Comparison of ENCODE assay signal across 28 cellular contexts in the genomic region with DNA sequence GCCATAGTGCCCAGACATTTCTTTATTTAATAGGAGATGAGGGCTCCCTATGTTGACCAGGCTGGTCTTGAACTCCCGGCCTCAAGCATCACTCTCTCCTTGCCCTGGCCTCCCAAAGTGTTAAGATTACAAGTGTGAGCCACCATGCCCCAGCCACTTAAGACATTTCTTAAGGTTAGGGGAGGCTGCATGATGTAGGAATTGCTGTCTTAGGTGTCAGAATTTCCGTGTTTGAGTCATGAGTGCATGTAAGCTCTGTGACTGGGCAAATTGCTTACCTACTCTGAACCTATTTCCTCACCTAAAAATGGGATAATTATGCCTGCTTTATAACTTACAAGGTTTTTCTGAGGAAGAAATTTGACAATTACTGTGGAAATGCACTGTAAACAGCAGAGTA. TPM values are rescaled to one million over a fixed set of nuclear protein-coding genes. Genes with fewer than 3 reads are reported as not detected.
A peak's percentile ranks its signal among the peaks of the same experiment; 100 is the strongest.
DNase-seq lines count a peak whose midpoint lies in the region; ATAC-seq and TF ChIP-seq lines count a peak whose summit lies in the region.
"Had no signal": no experiment of that assay in that cellular context is flagged by ENCODE, and none has a peak within 500 bp of the region (broad histone marks: within the 10 kb centered on the region; RNA-seq: fewer than 3 reads in every experiment).

No MANE protein-coding gene starts in this region.

- H3K9ac ChIP-seq in endodermal cell (ENCODE audit: extremely low read depth, low read length, poor library complexity, severe bottlenecking) (no peak overlapping the region), trophoblast cell (ENCODE audit: low read length) (no peak overlapping the region)
- H3K9ac ChIP-seq: KMS-11 had no signal

- H3K4me3 Mint-ChIP-seq in activated T-cell treated with anti-CD3 and anti-CD28 coated beads, Interleukin-2, amount 50 U/mL, for 72 hours, result no peak overlapping the region
- no peak overlapping the region for H3K4me3 Mint-ChIP-seq in activated T-cell treated with anti-CD3 and anti-CD28 coated beads, Interleukin-2, amount 50 U/mL, for 24 hours
- no peak overlapping the region for H3K4me3 Mint-ChIP-seq in endodermal cell
- H3K4me3 Mint-ChIP-seq: activated T-cell treated with anti-CD3 and anti-CD28 coated beads, Interleukin-2, amount 50 U/mL, for 4 hours; stimulated activated naive B cell treated with anti-CD40 and anti-IgM and Interleukin-4, amounts not matched to agents 10 μg/mL and 1 μg/mL and 100 μg/mL, for 72 hours had no signal

- H4K12ac ChIP-seq in trophoblast cell (ENCODE audit: low read depth, low read length), result no peak overlapping the region

- no peaks in the 10 kb centered on the region for H3K9me3 ChIP-seq in endodermal cell (ENCODE audit: control insufficient read depth, low read length)
- peaks cover 3% of the 10 kb centered on the region for H3K9me3 ChIP-seq in trophoblast cell (ENCODE audit: insufficient read depth, low read depth, low read length)
- H3K9me3 ChIP-seq in MG63, result no peaks in the 10 kb centered on the region
- H3K9me3 ChIP-seq: A549, HAP-1, right lobe of liver, suprapubic skin had no signal

- H3K18ac ChIP-seq in trophoblast cell (ENCODE audit: low read length), result no peak overlapping the region

- H3K79me1 ChIP-seq in trophoblast cell (ENCODE audit: low read length), result no peaks in the 10 kb centered on the region

- no peak overlapping the region for H4K91ac ChIP-seq in trophoblast cell (ENCODE audit: low read depth, low read length)

- no peak overlapping the region for H2BK120ac ChIP-seq in trophoblast cell (ENCODE audit: insufficient read depth, low read length, poor library complexity)

- no peak overlapping the region for H3K27ac Mint-ChIP-seq in activated T-cell treated with anti-CD3 and anti-CD28 coated beads, Interleukin-2, amount 50 U/mL, for 72 hours
- no peak overlapping the region for H3K27ac Mint-ChIP-seq in activated T-cell treated with anti-CD3 and anti-CD28 coated beads, Interleukin-2, amount 50 U/mL, for 24 hours
- H3K27ac Mint-ChIP-seq in endodermal cell, result peak overlapping the region; percentile 44
- H3K27ac Mint-ChIP-seq: stimulated activated naive B cell treated with anti-CD40 and anti-IgM and Interleukin-4, amounts not matched to agents 10 μg/mL and 1 μg/mL and 100 μg/mL, for 72 hours had no signal

- H3K4me1 ChIP-seq in endodermal cell (ENCODE audit: control insufficient read depth, insufficient read depth, low read length) (peaks cover 7% of the 10 kb centered on the region), trophoblast cell (ENCODE audit: control insufficient read depth in 1 of 2, insufficient read depth in 2 of 2, low read length in 2 of 2) (peaks cover 0 to 3% of the 10 kb centered on the region in 2 experiments)
- H3K4me1 ChIP-seq: right lobe of liver, suprapubic skin had no signal

- peak overlapping the region; percentile 37 for H2AK5ac ChIP-seq in trophoblast cell (ENCODE audit: low read length)

- H3K27ac ChIP-seq in endodermal cell (ENCODE audit: low read depth, low read length) (no peak overlapping the region), trophoblast cell (ENCODE audit: low read depth, low read length) (no peak overlapping the region)
- H3K27ac ChIP-seq: A549, cardiac muscle cell, epithelial cell of prostate, HL-60, KMS-11, right lobe of liver, suprapubic skin had no signal

- no peaks in the 10 kb centered on the region for H3K79me2 ChIP-seq in trophoblast cell (ENCODE audit: control insufficient read depth, insufficient read depth, low read length, poor library complexity)

- no peaks in the 10 kb centered on the region for H3K9me3 Mint-ChIP-seq in activated T-cell treated with anti-CD3 and anti-CD28 coated beads, Interleukin-2, amount 50 U/mL, for 72 hours
- no peaks in the 10 kb centered on the region for H3K9me3 Mint-ChIP-seq in activated T-cell treated with anti-CD3 and anti-CD28 coated beads, Interleukin-2, amount 50 U/mL, for 24 hours
- no peaks in the 10 kb centered on the region for H3K9me3 Mint-ChIP-seq in endodermal cell
- H3K9me3 Mint-ChIP-seq: activated T-cell treated with anti-CD3 and anti-CD28 coated beads, Interleukin-2, amount 50 U/mL, for 4 hours had no signal

- ATAC-seq in activated T-cell treated with anti-CD3 and anti-CD28 coated beads, Interleukin-2, amount 50 U/mL, for 72 hours (replicated peaks in 1 of 2), result peak; percentile 47 to 71
- ATAC-seq in GM19463 (IDR thresholded peaks at IDR 0.05; ENCODE audit: unreplicated experiment) (no peak), HG02610 (IDR thresholded peaks at IDR 0.05; ENCODE audit: unreplicated experiment) (no peak)
- ATAC-seq: left ventricle myocardium superior; right lobe of liver; stimulated activated naive B cell treated with anti-CD40 and anti-IgM and Interleukin-4, amounts not matched to agents 10 μg/mL and 1 μg/mL and 100 μg/mL, for 72 hours had no signal

- H2BK12ac ChIP-seq in trophoblast cell (ENCODE audit: low read length), result no peak overlapping the region

- H3K36me3 ChIP-seq in endodermal cell (ENCODE audit: control insufficient read depth, insufficient read depth, low read length) (no peaks in the 10 kb centered on the region), trophoblast cell (ENCODE audit: control insufficient read depth in 1 of 2, insufficient read depth in 2 of 2, low read length in 2 of 2) (no peaks in the 10 kb centered on the region), MG63 (no peaks in the 10 kb centered on the region)
- H3K36me3 ChIP-seq: cardiac muscle cell, HAP-1, right lobe of liver, suprapubic skin had no signal

- no peak overlapping the region for H3K4me2 ChIP-seq in trophoblast cell (ENCODE audit: low read length)
- H3K4me2 ChIP-seq: KMS-11 had no signal

- H3K4me1 Mint-ChIP-seq in activated T-cell treated with anti-CD3 and anti-CD28 coated beads, Interleukin-2, amount 50 U/mL, for 72 hours (ENCODE audit: low read depth), result peaks cover 6% of the 10 kb centered on the region
- H3K4me1 Mint-ChIP-seq in activated T-cell treated with anti-CD3 and anti-CD28 coated beads, Interleukin-2, amount 50 U/mL, for 24 hours (ENCODE audit: low read depth), result peaks cover 16% of the 10 kb centered on the region
- peaks cover 23% of the 10 kb centered on the region for H3K4me1 Mint-ChIP-seq in endodermal cell

- no peak overlapping the region for H2AFZ ChIP-seq in trophoblast cell (ENCODE audit: insufficient read depth, low read length, poor library complexity)

- H3K23ac ChIP-seq in trophoblast cell (ENCODE audit: low read length), result no peak overlapping the region

- no peak for TF ChIP-seq CTCF in endodermal cell (conservative IDR thresholded peaks at IDR 0.05)

- no peaks in the 10 kb centered on the region for H3K36me3 Mint-ChIP-seq in activated T-cell treated with anti-CD3 and anti-CD28 coated beads, Interleukin-2, amount 50 U/mL, for 72 hours (ENCODE audit: insufficient read depth in 2 of 2)
- no peaks in the 10 kb centered on the region for H3K36me3 Mint-ChIP-seq in activated T-cell treated with anti-CD3 and anti-CD28 coated beads, Interleukin-2, amount 50 U/mL, for 24 hours (ENCODE audit: low read depth)
- H3K36me3 Mint-ChIP-seq in endodermal cell (ENCODE audit: low read depth), result no peaks in the 10 kb centered on the region
- H3K36me3 Mint-ChIP-seq: stimulated activated naive B cell treated with anti-CD40 and anti-IgM and Interleukin-4, amounts not matched to agents 10 μg/mL and 1 μg/mL and 100 μg/mL, for 72 hours had no signal

- H4K8ac ChIP-seq in trophoblast cell (ENCODE audit: low read depth, low read length), result no peak overlapping the region

- H3K4ac ChIP-seq in trophoblast cell (ENCODE audit: low read depth, low read length), result no peak overlapping the region

- DNase-seq in activated T-cell treated with anti-CD3 and anti-CD28 coated beads, Interleukin-2, amount 50 U/mL, for 72 hours, result no peak
- DNase-seq in activated T-cell treated with anti-CD3 and anti-CD28 coated beads, Interleukin-2, amount 50 U/mL, for 24 hours, result no peak
- peak; percentile 18 for DNase-seq in RKO (ENCODE audit: low spot score)
- no peak for DNase-seq in endodermal cell
- DNase-seq in trophoblast cell, result peak; percentile 74 to 88
- no peak for DNase-seq in MG63
- DNase-seq: activated CD4-positive, alpha-beta T cell treated with anti-CD3 and anti-CD28 coated beads for 1 hour; activated naive CD4-positive, alpha-beta T cell treated with Interleukin-2 at 50 U/mL for 16 hours; activated T-cell treated with anti-CD3 and anti-CD28 coated beads, Interleukin-2, amount 50 U/mL, for 4 hours; effector CD4-positive, alpha-beta T cell; left ventricle myocardium superior; MV-4-11; NCI-H146; NCI-H446 treated with DMSO at 0.1 percent for 48 hours; NCI-H774; right lobe of liver; stimulated activated CD4-positive, alpha-beta T cell treated with anti-CD3 and anti-CD28 coated beads, Interleukin-4, amount 100 ng/mL, for 4 hours; stimulated activated naive B cell treated with anti-CD40 and anti-IgM and Interleukin-4, amounts not matched to agents 10 μg/mL and 1 μg/mL and 100 μg/mL, for 72 hours; SW 1271 had no signal

- 96% methylated on average over 2 of the region's 2 CpGs; no CpG with 5 or more reads in 1 of the 2 experiments for WGBS in endodermal cell (ENCODE audit: insufficient coverage in 1 of 2, insufficient read length in 1 of 2), 2 experiments
- WGBS in trophoblast cell (ENCODE audit: extremely low coverage, insufficient coverage, insufficient read length), result no CpG with 5 or more reads among the region's 2 CpGs

- H3K27me3 Mint-ChIP-seq in activated T-cell treated with anti-CD3 and anti-CD28 coated beads, Interleukin-2, amount 50 U/mL, for 72 hours (ENCODE audit: low read depth), result peaks cover 9% of the 10 kb centered on the region
- peaks cover 11% of the 10 kb centered on the region for H3K27me3 Mint-ChIP-seq in activated T-cell treated with anti-CD3 and anti-CD28 coated beads, Interleukin-2, amount 50 U/mL, for 24 hours
- peaks cover 3% of the 10 kb centered on the region for H3K27me3 Mint-ChIP-seq in endodermal cell (ENCODE audit: insufficient read depth)

- H3K27me3 ChIP-seq in endodermal cell (ENCODE audit: control insufficient read depth, insufficient read depth, low read length, poor library complexity, severe bottlenecking) (no peaks in the 10 kb centered on the region), trophoblast cell (ENCODE audit: insufficient read depth, low read length) (no peaks in the 10 kb centered on the region), MG63 (peaks cover 25% of the 10 kb centered on the region)
- H3K27me3 ChIP-seq: cardiac muscle cell, right lobe of liver, suprapubic skin had no signal

- H3K14ac ChIP-seq in trophoblast cell (ENCODE audit: low read length), result no peak overlapping the region

- no peak overlapping the region for H2BK5ac ChIP-seq in trophoblast cell (ENCODE audit: low read depth, low read length, poor library complexity)

- H3K4me3 ChIP-seq in endodermal cell (ENCODE audit: low read length), result no peak overlapping the region
- no peak overlapping the region for H3K4me3 ChIP-seq in trophoblast cell (ENCODE audit: low read depth, low read length)
- no peak overlapping the region for H3K4me3 ChIP-seq in MG63
- H3K4me3 ChIP-seq: A549, cardiac muscle cell, HAP-1, right lobe of liver, suprapubic skin had no signal

RNA-seq across cellular contexts. Expression of gene SIAH2, which starts 34.2 kb away (rescaled TPM):
- total RNA-seq in activated T-cell treated with anti-CD3 and anti-CD28 coated beads, Interleukin-2, amount 50 U/mL, for 72 hours, result 100 to 1,000 TPM in 1 of 2 donors, 10 to 100 TPM in 1; 91.2 to 124 TPM
- total RNA-seq in endodermal cell, result 10 to 100 TPM; 15.6 to 19.2 TPM
- 14.4 TPM for polyA plus RNA-seq in endodermal cell (2013, experiment 1 of 2)
- polyA plus RNA-seq in endodermal cell (2013, experiment 2 of 2), result 12.8 TPM
- 85.5 and 90.6 TPM in 2 replicates for polyA plus RNA-seq in trophoblast cell (2013)
- total RNA-seq in MG63 (2014; rRNA removed; shearing (Covaris generic); ENCODE audit: low replicate concordance), result 27.4 and 31.3 TPM in 2 replicates

Comparison
In these comparisons a context has a peak if more than half of its experiments do, and no peak if none do; other contexts are left out.
1. ATAC-seq: peak in activated T-cell treated with anti-CD3 and anti-CD28 coated beads, Interleukin-2, amount 50 U/mL, for 72 hours (2 of 2); none in GM19463 (single experiment) and HG02610 (single experiment).
2. DNase-seq: peak in RKO (single experiment) and trophoblast cell (2 of 2); none in activated T-cell treated with anti-CD3 and anti-CD28 coated beads, Interleukin-2, amount 50 U/mL, for 72 hours (0 of 2), activated T-cell treated with anti-CD3 and anti-CD28 coated beads, Interleukin-2, amount 50 U/mL, for 24 hours (single experiment), endodermal cell (single experiment) and MG63 (single experiment).